8 cellular contexts compared by ENCODE assay signal in the genomic region with DNA sequence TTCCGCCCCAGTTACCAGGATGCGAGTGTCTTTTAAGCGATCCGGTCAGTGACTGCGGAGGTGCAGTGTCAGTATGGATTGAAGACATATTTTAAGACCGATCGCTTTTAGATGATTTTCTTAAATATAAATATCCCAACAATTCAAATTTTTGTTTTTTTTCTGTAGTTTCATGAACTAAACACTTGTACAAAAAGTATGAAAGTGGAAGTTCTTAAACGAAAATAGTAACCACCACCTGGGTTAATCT. TPM values are rescaled to one million over a fixed set of nuclear protein-coding genes. Genes with fewer than 3 reads are reported as not detected.
A peak's percentile ranks its signal among the peaks of the same experiment; 100 is the strongest.
DNase-seq lines count a peak whose midpoint lies in the region; ATAC-seq and TF ChIP-seq lines count a peak whose summit lies in the region.

No MANE protein-coding gene starts in this region.

- H3K27me3 Mint-ChIP-seq in CD14-positive monocyte (ENCODE audit: low read depth in 3 of 3), result peaks cover 2 to 14% (median 4%) of the 10 kb centered on the region in 3 donors
- H3K27me3 Mint-ChIP-seq in nephron (ENCODE audit: low read depth), result peaks cover 44% of the 10 kb centered on the region

- 0 out of 2 replicates have a peak overlapping the region, but pooled peaks have one; percentile 87 for H3K4ac ChIP-seq in IMR-90 (ENCODE audit: low read depth, low read length)

- no TSS peak for BruUV-seq in IMR-90 (replicated peaks; lab: Mats Ljungman, UMichigan)

- H3K9ac ChIP-seq in IMR-90 (ENCODE audit: low read depth, low read length) (peak overlapping the region; percentile 81), colonic mucosa (ENCODE audit: low read depth in 2 of 2, low read length in 2 of 2) (peak overlapping the region; percentile 80 to 97)

- no peak overlapping the region for H2BK15ac ChIP-seq in IMR-90 (ENCODE audit: low read depth, low read length)

- H3K4me3 ChIP-seq in IMR-90 (ENCODE audit: insufficient read depth, low read depth, low read length), result peak overlapping the region; percentile 76
- peak overlapping the region; percentile 73 for H3K4me3 ChIP-seq in colonic mucosa

- peak overlapping the region; percentile 30; the same call in 1 of the 2 replicates for H3K18ac ChIP-seq in IMR-90 (ENCODE audit: low read depth, low read length)

- peaks cover 5 to 12% of the 10 kb centered on the region in 2 experiments for H3K79me1 ChIP-seq in IMR-90 (ENCODE audit: low read depth in 1 of 2, low read length in 2 of 2)

- H3K27ac Mint-ChIP-seq in CD14-positive monocyte (peak overlapping the region; percentile 93 to 97 (median 95)), nephron (peak overlapping the region; percentile 97 to 99 (median 97))

- H2BK20ac ChIP-seq in IMR-90 (ENCODE audit: low read depth, low read length), result no peak overlapping the region

- H3K4me2 ChIP-seq in IMR-90 (ENCODE audit: low read depth, low read length), result peak overlapping the region; percentile 96

- no peak for DNase-seq in CD14-positive monocyte (ENCODE audit: low spot score)
- DNase-seq in IMR-90, result no peak
- no peak for DNase-seq in colonic mucosa
- DNase-seq in activated CD4-positive, CD25-positive, alpha-beta regulatory T cell (lab: John Stamatoyannopoulos, UW), result no peak
- DNase-seq in DMS79 treated with DMSO at 0.1 percent for 48 hours (lab: John Stamatoyannopoulos, UW), result no peak
- no peak for DNase-seq in kidney tubule cell (ENCODE audit: low spot score)

- H4K20me1 ChIP-seq in IMR-90 (ENCODE audit: insufficient read depth, low read length), result 0 out of 2 replicates have a peak, but pooled peaks cover under 1% of the 10 kb centered on the region

- H3K4me1 Mint-ChIP-seq in CD14-positive monocyte (peaks cover 30% of the 10 kb centered on the region), nephron (peaks cover 34% of the 10 kb centered on the region)

- H3K14ac ChIP-seq in IMR-90 (replicated peaks; ENCODE audit: low read depth, low read length), result peak overlapping the region; percentile 77

- H3K9me3 ChIP-seq in IMR-90 (ENCODE audit: control insufficient read depth, insufficient read depth, low read length), result 0 out of 2 replicates have a peak, but pooled peaks cover 1% of the 10 kb centered on the region
- H3K9me3 ChIP-seq in colonic mucosa, result no peaks in the 10 kb centered on the region

- H3K36me3 ChIP-seq in IMR-90 (ENCODE audit: control insufficient read depth, insufficient read depth, low read length), result no peaks in the 10 kb centered on the region
- H3K36me3 ChIP-seq in colonic mucosa, result no peaks in the 10 kb centered on the region

- in situ Hi-C loops in IMR-90 (cut with MboI; ENCODE audit: low sequenced_read_pairs), result loop anchor here (10.0 to 25.0 kb wide), 3 partner anchors 312 to 805 kb away; a partner anchor contains a TSS

- WGBS in IMR-90 (ENCODE audit: extremely low coverage in 2 of 2, insufficient read length in 1 of 2), 2 experiments, result no CpG with 5 or more reads among the region's 8 CpGs

- peak overlapping the region; percentile 10 for H2AK9ac ChIP-seq in IMR-90 (replicated peaks; ENCODE audit: low read depth, low read length, poor library complexity)

- no peak for TF ChIP-seq RAD21 in IMR-90 (IDR thresholded peaks at IDR 0.05; ENCODE audit: low read length)

- CTCF ChIA-PET in IMR-90 (lab: Yijun Ruan, JAX), result no interaction called here

- H2BK120ac ChIP-seq in IMR-90 (ENCODE audit: low read depth, low read length), result no peak overlapping the region

- peak overlapping the region; percentile 99 for H2AFZ ChIP-seq in IMR-90 (replicated peaks; ENCODE audit: low read length, poor library complexity)

- H3K23ac ChIP-seq in IMR-90 (ENCODE audit: low read depth, low read length), result peak overlapping the region; percentile 44

- peak overlapping the region; percentile 14 to 43; a peak in 2 of 4 replicates for H4K8ac ChIP-seq in IMR-90 (ENCODE audit: low read depth in 2 of 2, low read length in 2 of 2)

- H2BK5ac ChIP-seq in IMR-90 (ENCODE audit: low read depth, low read length, poor library complexity, severe bottlenecking), result peak overlapping the region; percentile 67

- peak overlapping the region; percentile 93 for H3K27ac ChIP-seq in IMR-90 (ENCODE audit: insufficient read depth, low read length)
- peak overlapping the region; percentile 90 for H3K27ac ChIP-seq in colonic mucosa

- POLR2A ChIA-PET in IMR-90 (lab: Charles Lee; ENCODE audit: unreplicated experiment), result no interaction called here

- intact Hi-C loops in CD14-positive monocyte (cut with micrococcal nuclease) (loop anchor here (2.0 to 10.0 kb wide), 4 partner anchors 62 to 314 kb away; a partner anchor contains a TSS), IMR-90 (cut with micrococcal nuclease) (loop anchor here (2.0 to 5.0 kb wide), 3 partner anchors 314 to 820 kb away; a partner anchor contains a TSS), colonic mucosa (cut with DNase I) (loop anchor here (2.0 kb wide), 1 partner anchor 88 kb away; no protein-coding TSS in a partner anchor)

- no peak for TF ChIP-seq POLR2A in IMR-90 (IDR thresholded peaks at IDR 0.05; ENCODE audit: low read depth, low read length)

- H3K4me1 ChIP-seq in IMR-90 (ENCODE audit: control insufficient read depth, insufficient read depth, low read length) (no peaks in the 10 kb centered on the region), colonic mucosa (no peaks in the 10 kb centered on the region)

- peak overlapping the region; percentile 88 to 94 for H3K4me3 Mint-ChIP-seq in CD14-positive monocyte
- H3K4me3 Mint-ChIP-seq in nephron, result peak overlapping the region; percentile 87 to 95 (median 94)

- H3K56ac ChIP-seq in IMR-90 (ENCODE audit: extremely low read depth, insufficient read depth, low read length), result peak overlapping the region; percentile 87; the same call in 1 of the 2 replicates

- TF ChIP-seq CTCF in CD14-positive monocyte (IDR thresholded peaks at IDR 0.05) (no peak), IMR-90 (conservative IDR thresholded peaks at IDR 0.05; ENCODE audit: low read depth, low read length) (no peak), colonic mucosa (IDR thresholded peaks at IDR 0.05) (no peak), nephron (IDR thresholded peaks at IDR 0.05; ENCODE audit: unreplicated experiment in 3 of 3) (no peak)

- H3K27me3 ChIP-seq in IMR-90 (ENCODE audit: control insufficient read depth, insufficient read depth, low read length) (peaks cover 4% of the 10 kb centered on the region), colonic mucosa (no peaks in the 10 kb centered on the region)

- dilution Hi-C loops in IMR-90 (cut with HindIII; ENCODE audit: low sequenced_read_pairs, unreplicated experiment), result no loop called here

- ATAC-seq in IMR-90 (ENCODE audit: low read depth) (no peak), GM19351 (IDR thresholded peaks at IDR 0.05; ENCODE audit: unreplicated experiment) (no peak)

- H4K91ac ChIP-seq in IMR-90 (ENCODE audit: insufficient read depth, low read depth, low read length), result no peak overlapping the region

- no peak overlapping the region; the same call in 1 of the 2 replicates for H2AK5ac ChIP-seq in IMR-90 (ENCODE audit: low read depth, low read length)

- H3K9me3 Mint-ChIP-seq in CD14-positive monocyte (peaks cover 0 to 6% (median 2%) of the 10 kb centered on the region in 7 donors), nephron (no peaks in the 10 kb centered on the region)

- H3K36me3 Mint-ChIP-seq in CD14-positive monocyte (peaks cover 5 to 8% of the 10 kb centered on the region in 2 donors), nephron (ENCODE audit: low read depth) (no peaks in the 10 kb centered on the region)

- H3K9me1 ChIP-seq in IMR-90 (ENCODE audit: insufficient read depth, low read length), result no peaks in the 10 kb centered on the region; the same call in 1 of the 2 replicates

- H4K5ac ChIP-seq in IMR-90 (ENCODE audit: low read depth, low read length), result peak overlapping the region; percentile 61; the same call in 1 of the 2 replicates

TF ChIP-seq in IMR-90, 13 proteins besides CTCF, POLR2A, EP300 and RAD21:
- no peak for TF ChIP-seq CHD1 (IDR thresholded peaks at IDR 0.05; ENCODE audit: low read depth, low read length)
- TF ChIP-seq FOS (IDR thresholded peaks at IDR 0.05; ENCODE audit: low read depth, low read length), result no peak
- TF ChIP-seq RFX5 (IDR thresholded peaks at IDR 0.05; ENCODE audit: low read depth, low read length), result no peak
TF ChIP-seq in IMR-90: peak in this region for 0.

RNA-seq across cellular contexts. Expression of a gene that starts 0.9 kb away (rescaled TPM):
- polyA plus RNA-seq in CD14-positive monocyte, result 100 to 1,000 TPM; 138 to 140 TPM
- total RNA-seq in IMR-90 (2012; rRNA removed), result 33.1 and 44.8 TPM in 2 replicates
- polyA plus RNA-seq in IMR-90 (2012; rRNA removed), result 25.4 and 30.8 TPM in 2 replicates
- 29.0 and 38.5 TPM in 2 replicates for polyA plus RNA-seq in IMR-90 (2012; cell fraction: cytosol; rRNA removed)
- 13.4 and 38.7 TPM in 2 replicates for polyA plus RNA-seq in IMR-90 (2012; cell fraction: nucleus; rRNA removed; ENCODE audit: low replicate concordance)
- 10 to 100 TPM; 41.3 to 45.7 TPM for total RNA-seq in colonic mucosa

RNA-seq across cellular contexts. Expression of a gene that starts 3.9 kb away (rescaled TPM):
- 10 to 100 TPM in 1 of 2 donors, 1 to 10 TPM in 1; 7.5 to 11.0 TPM for polyA plus RNA-seq in CD14-positive monocyte
- total RNA-seq in IMR-90 (2012; rRNA removed), result 25.8 and 38.3 TPM in 2 replicates
- polyA plus RNA-seq in IMR-90 (2012; rRNA removed), result 19.7 and 19.9 TPM in 2 replicates
- 3.9 and 8.7 TPM in 2 replicates for polyA plus RNA-seq in IMR-90 (2012; cell fraction: cytosol; rRNA removed)
- polyA plus RNA-seq in IMR-90 (2012; cell fraction: nucleus; rRNA removed; ENCODE audit: low replicate concordance), result 5.1 and 28.1 TPM in 2 replicates
- total RNA-seq in colonic mucosa, result 10 to 100 TPM; 23.5 to 28.6 TPM

RNA-seq across cellular contexts. Expression of a gene that starts 28.2 kb away (rescaled TPM):
- polyA plus RNA-seq in CD14-positive monocyte (under 1 TPM in 1 of 2 donors, not detected in 1; 0.11 TPM), IMR-90 (2012; rRNA removed) (not detected in 2 replicates)
- total RNA-seq in IMR-90 (2012; rRNA removed) (not detected in 2 replicates), colonic mucosa (not detected)
- not detected in 2 replicates for polyA plus RNA-seq in IMR-90 (2012; cell fraction: cytosol; rRNA removed)
- not detected in 2 replicates for polyA plus RNA-seq in IMR-90 (2012; cell fraction: nucleus; rRNA removed; ENCODE audit: low replicate concordance)
